13 cellular contexts compared by ENCODE assay signal in the genomic region with DNA sequence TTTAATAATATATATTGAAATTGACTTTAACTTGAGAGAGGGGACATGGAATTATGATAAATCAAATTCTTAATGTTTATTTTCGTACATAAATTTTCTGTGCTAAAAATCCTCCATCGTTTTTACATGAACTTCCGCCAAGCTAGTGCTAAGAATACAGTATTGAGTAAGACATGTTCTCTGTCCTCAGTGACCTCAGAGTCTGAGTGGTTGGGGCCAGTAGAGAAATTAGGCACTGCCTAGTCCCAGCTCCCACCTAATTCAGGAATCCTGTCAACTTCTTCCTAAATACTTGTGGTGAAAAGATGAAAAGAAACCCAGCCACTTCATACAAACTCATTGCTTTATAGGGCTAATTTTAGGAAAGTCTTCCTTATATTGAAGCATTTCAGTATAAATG.
A peak's percentile ranks its signal among the peaks of the same experiment; 100 is the strongest.
DNase-seq lines count a peak whose midpoint lies in the region; ATAC-seq and TF ChIP-seq lines count a peak whose summit lies in the region.
"Had no signal": no experiment of that assay in that cellular context is flagged by ENCODE, and none has a peak within 500 bp of the region (broad histone marks: within the 10 kb centered on the region; RNA-seq: fewer than 3 reads in every experiment).

No MANE protein-coding gene starts in this region.

- H3K27me3 Mint-ChIP-seq in WTC11 (ENCODE audit: low read depth) = no peaks in the 10 kb centered on the region
- H3K27me3 Mint-ChIP-seq in activated T-helper 17 cell treated with anti-CD3 and anti-CD28 coated beads, Interleukin-2, amount 50 U/mL, for 72 hours = no peaks in the 10 kb centered on the region

- H3K79me2 ChIP-seq in GM23248 (ENCODE audit: insufficient read depth) (peaks cover 23% of the 10 kb centered on the region), osteoblast (ENCODE audit: insufficient read depth, low read length) (no peaks in the 10 kb centered on the region)

- H3K4me2 ChIP-seq in GM23248 (ENCODE audit: unreplicated experiment) (peak overlapping the region; percentile 16), osteoblast (ENCODE audit: insufficient read depth, low read length) (peak overlapping the region; percentile 8)

- H3K9ac ChIP-seq in GM23248 = peak overlapping the region; percentile 18; the same call in 1 of the 2 replicates

- no peaks in the 10 kb centered on the region for H3K27me3 ChIP-seq in GM23248 (replicated peaks; ENCODE audit: insufficient read depth)
- H3K27me3 ChIP-seq in osteoblast (ENCODE audit: insufficient read depth, low read length) = no peaks in the 10 kb centered on the region
- H3K27me3 ChIP-seq: brain microvascular endothelial cell, uterus had no signal

- H3K36me3 ChIP-seq in GM23248 (ENCODE audit: low read depth) (no peaks in the 10 kb centered on the region), osteoblast (ENCODE audit: insufficient read depth, low read length) (no peaks in the 10 kb centered on the region)
- H3K36me3 ChIP-seq: brain microvascular endothelial cell, uterus had no signal

- no peak for ATAC-seq in WTC11
- ATAC-seq in activated T-helper 17 cell treated with anti-CD3 and anti-CD28 coated beads, Interleukin-2, amount 50 U/mL, for 72 hours (replicated peaks) = no peak
- ATAC-seq in HG03097 (IDR thresholded peaks at IDR 0.05; ENCODE audit: low FRiP score, unreplicated experiment) = no peak
- no peak for ATAC-seq in HG02588 (IDR thresholded peaks at IDR 0.05; ENCODE audit: unreplicated experiment)
- ATAC-seq: stimulated activated naive CD8-positive, alpha-beta T cell treated with anti-CD3 and anti-CD28 coated beads, Interleukin-15, Interleukin-2, amounts not matched to agents 100 U/mL and 50 U/mL, for 24 hours had no signal

- DNase-seq in GM23248 (peak; percentile 76), OCI-M1 (lab: John Stamatoyannopoulos, UW) (peak; percentile 11), fibroblast of peridontal ligament (ENCODE audit: extremely low read depth) (peak; percentile 49), osteoblast (ENCODE audit: insufficient read length, low spot score, missing footprints) (no peak), WTC11 (ENCODE audit: low spot score) (no peak)

- in situ Hi-C loops in GM23248 (cut with MboI) = loop anchor here (10.0 to 25.0 kb wide), 3 partner anchors 311 to 936 kb away; no protein-coding TSS in a partner anchor

- H3K27ac ChIP-seq in GM23248 = peak overlapping the region; percentile 22
- H3K27ac ChIP-seq in osteoblast (ENCODE audit: low read depth, low read length) = peak overlapping the region; percentile 21
- H3K27ac ChIP-seq: brain microvascular endothelial cell, skin epidermis had no signal

- no peaks in the 10 kb centered on the region for H3K9me2 ChIP-seq in GM23248 (ENCODE audit: insufficient read depth)

- CTCF ChIA-PET in WTC11 (lab: Charles Lee) = interaction anchor here (1.3 to 4.0 kb wide), 4 partner anchors 221 to 677 kb away, joined by 4 to 15 read pairs (median 8); a partner anchor contains a TSS

- peaks cover 47% of the 10 kb centered on the region for H3F3A ChIP-seq in GM23248 (ENCODE audit: insufficient read depth)

- no peak overlapping the region for H3K27ac Mint-ChIP-seq in WTC11
- no peak overlapping the region for H3K27ac Mint-ChIP-seq in activated T-helper 17 cell treated with anti-CD3 and anti-CD28 coated beads, Interleukin-2, amount 50 U/mL, for 72 hours

- no peaks in the 10 kb centered on the region for H3K9me3 Mint-ChIP-seq in WTC11
- H3K9me3 Mint-ChIP-seq in activated T-helper 17 cell treated with anti-CD3 and anti-CD28 coated beads, Interleukin-2, amount 50 U/mL, for 72 hours = no peaks in the 10 kb centered on the region
- H3K9me3 Mint-ChIP-seq: nephron had no signal

- H3K4me3 Mint-ChIP-seq in WTC11 = no peak overlapping the region
- no peak overlapping the region for H3K4me3 Mint-ChIP-seq in activated T-helper 17 cell treated with anti-CD3 and anti-CD28 coated beads, Interleukin-2, amount 50 U/mL, for 72 hours
- H3K4me3 Mint-ChIP-seq: nephron had no signal

- H2AFZ ChIP-seq in GM23248 (no peak overlapping the region), osteoblast (ENCODE audit: low read length) (no peak overlapping the region)

- peaks cover 5% of the 10 kb centered on the region for H3K4me1 Mint-ChIP-seq in WTC11
- peaks cover 4% of the 10 kb centered on the region for H3K4me1 Mint-ChIP-seq in activated T-helper 17 cell treated with anti-CD3 and anti-CD28 coated beads, Interleukin-2, amount 50 U/mL, for 72 hours

- H4K20me1 ChIP-seq in GM23248 (ENCODE audit: insufficient read depth) (no peaks in the 10 kb centered on the region), osteoblast (ENCODE audit: insufficient read depth, low read length) (no peaks in the 10 kb centered on the region)

- 50 to 59% methylated on average over 3 of the region's 3 CpGs for WGBS in GM23248 (ENCODE audit: low coverage in 1 of 2, low lambda C conversion rate in 2 of 2, missing lambda C conversion rate in 2 of 2), 2 experiments

- H3K4me1 ChIP-seq in GM23248 (ENCODE audit: insufficient read depth) = peaks cover 45% of the 10 kb centered on the region
- peaks cover 36% of the 10 kb centered on the region for H3K4me1 ChIP-seq in osteoblast (ENCODE audit: insufficient read depth, low read length)
- H3K4me1 ChIP-seq: uterus had no signal

- no peaks in the 10 kb centered on the region for H3K9me3 ChIP-seq in GM23248 (ENCODE audit: low read depth)
- H3K9me3 ChIP-seq in osteoblast (ENCODE audit: low read depth, low read length) = no peaks in the 10 kb centered on the region
- H3K9me3 ChIP-seq: uterus had no signal

- POLR2A ChIA-PET in WTC11 (lab: Charles Lee) = no interaction called here

- TF ChIP-seq CTCF in osteoblast (IDR thresholded peaks at IDR 0.05; ENCODE audit: extremely low read depth, low read depth, low read length) = no peak
- TF ChIP-seq CTCF in WTC11 (IDR thresholded peaks at IDR 0.05) = no peak

- H3K4me3 ChIP-seq in GM23248 (no peak overlapping the region), osteoblast (ENCODE audit: insufficient read depth, low read length) (no peak overlapping the region)
- H3K4me3 ChIP-seq: skin epidermis, uterus had no signal

- no peaks in the 10 kb centered on the region for H3K36me3 Mint-ChIP-seq in WTC11
- no peaks in the 10 kb centered on the region for H3K36me3 Mint-ChIP-seq in activated T-helper 17 cell treated with anti-CD3 and anti-CD28 coated beads, Interleukin-2, amount 50 U/mL, for 72 hours (ENCODE audit: low read depth)

TF ChIP-seq in WTC11, 78 proteins besides CTCF, POLR2A, EP300 and RAD21:
- TF ChIP-seq NFYB (CRISPR knock-in tag; conservative IDR thresholded peaks at IDR 0.05; ENCODE audit: low read depth) (no peak), TP53 (CRISPR knock-in tag; IDR thresholded peaks at IDR 0.05) (no peak), ZNF263 (CRISPR knock-in tag; IDR thresholded peaks at IDR 0.05; ENCODE audit: low read depth) (no peak), GABPB1 (CRISPR knock-in tag; IDR thresholded peaks at IDR 0.05) (no peak), ELF4 (CRISPR knock-in tag; IDR thresholded peaks at IDR 0.05; ENCODE audit: low read depth) (no peak)

Comparison
In these comparisons a context has a peak if more than half of its experiments do, and no peak if none do; other contexts are left out.
1. DNase-seq: peak in GM23248 (single experiment), OCI-M1 (single experiment) and fibroblast of peridontal ligament (single experiment); none in osteoblast (single experiment) and WTC11 (single experiment).